Comparison of ENCODE assay signal across 12 cellular contexts in the genomic region with DNA sequence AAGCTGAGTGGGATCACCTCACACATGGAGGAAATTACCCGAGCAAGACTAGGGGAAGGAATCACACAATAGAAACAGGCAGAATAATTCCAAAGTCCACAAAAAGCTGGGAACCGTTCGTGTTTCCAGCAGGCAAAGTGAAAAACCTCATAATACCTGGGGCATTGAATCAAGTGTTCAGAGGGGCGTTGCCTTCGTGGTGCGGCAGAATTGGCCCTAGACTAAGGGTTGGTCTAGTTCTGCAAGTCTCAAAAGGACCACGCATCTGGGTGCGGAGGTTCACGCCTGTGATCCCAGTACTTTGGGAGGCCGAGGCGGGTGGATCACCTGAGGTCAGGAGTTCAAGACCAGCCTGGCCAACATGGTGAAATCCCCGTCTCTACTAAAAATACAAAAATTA. TPM values are rescaled to one million over a fixed set of nuclear protein-coding genes. Genes with fewer than 3 reads are reported as not detected.
DNase-seq lines count a peak whose midpoint lies in the region; ATAC-seq, FAIRE-seq and TF ChIP-seq lines count a peak whose summit lies in the region.
"Not testable (repeated sequence)": the region's sequence is repeated elsewhere in the genome, so short reads cannot be mapped to it uniquely, and the experiment has no call there.
"Had no signal": no experiment of that assay in that cellular context is flagged by ENCODE, and none has a peak within 500 bp of the region (broad histone marks: within the 10 kb centered on the region; RNA-seq: fewer than 3 reads in every experiment).

No MANE protein-coding gene starts in this region.

- POLR2A ChIA-PET in HepG2 (lab: Yijun Ruan, JAX), result not testable (repeated sequence)
- POLR2A ChIA-PET in naive thymus-derived CD8-positive, alpha-beta T cell (lab: Charles Lee), result interaction anchor here (0.6 to 2.1 kb wide), 4 partner anchors 21 to 34 kb away, joined by 3 to 19 read pairs (median 4); no protein-coding TSS in a partner anchor

- not testable (repeated sequence) for H3K27me3 ChIP-seq in HepG2 (ENCODE audit: control insufficient read depth in 1 of 2, insufficient read depth in 2 of 2, low read length in 2 of 2); small intestine (ENCODE audit: control insufficient read depth in 2 of 2, insufficient read depth in 2 of 2, low read length in 2 of 2)

- not testable (repeated sequence) for H3K36me3 ChIP-seq in HepG2 (replicated peaks in 1 of 2; ENCODE audit: control insufficient read depth in 1 of 2, insufficient read depth in 2 of 2, low read length in 2 of 2); small intestine (ENCODE audit: control insufficient read depth in 2 of 2, insufficient read depth in 2 of 2, low read length in 2 of 2)

- not testable (repeated sequence) for ATAC-seq in T-helper 17 cell; naive thymus-derived CD8-positive, alpha-beta T cell
- ATAC-seq in esophagus mucosa (peak; percentile 49), HepG2 (peak; percentile 16; the same call in 2 of the 3 replicates)

- BruUV-seq in HepG2 (replicated peaks; lab: Mats Ljungman, UMichigan), result not testable (repeated sequence)

- H3K27ac ChIP-seq in HepG2 (ENCODE audit: extremely low read length, insufficient read depth, low read length), result not testable (repeated sequence)
- H3K27ac ChIP-seq in small intestine (ENCODE audit: low read depth in 1 of 2, low read length in 1 of 2), result peak overlapping the region in 1 of 2 donors; percentile 11

- H3K9me3 Mint-ChIP-seq in naive thymus-derived CD8-positive, alpha-beta T cell, result not testable (repeated sequence)

- H3K27me3 Mint-ChIP-seq in T-helper 17 cell; naive thymus-derived CD8-positive, alpha-beta T cell: not testable (repeated sequence)

- in situ Hi-C loops in HepG2 (cut with HindIII; ENCODE audit: extremely low pct_ligation_motif_present, low pct_unique_long_range_greater_than_20kb), result not testable (repeated sequence)

- not testable (repeated sequence) for H3K9ac ChIP-seq in HepG2 (ENCODE audit: insufficient read depth, low read depth, low read length)

- H3K79me2 ChIP-seq in HepG2 (ENCODE audit: insufficient read depth, low read length), result not testable (repeated sequence)

- TF ChIP-seq RAD21 in HepG2 (CRISPR knock-in tag; IDR thresholded peaks at IDR 0.05), result not testable (repeated sequence)

- DNase-seq in GM12864 (ENCODE audit: low read depth); T-helper 17 cell; HepG2 (ENCODE audit: low spot score); naive thymus-derived CD8-positive, alpha-beta T cell: not testable (repeated sequence)
- DNase-seq in small intestine, result peak; percentile 84

- not testable (repeated sequence) for TF ChIP-seq POLR2A in HepG2 (IDR thresholded peaks at IDR 0.05; ENCODE audit: insufficient read depth in 1 of 2, low read depth in 2 of 2, low read length in 2 of 2)

- H3K4me1 Mint-ChIP-seq in T-helper 17 cell, result peaks cover 16% of the 10 kb centered on the region
- H3K4me1 Mint-ChIP-seq in naive thymus-derived CD8-positive, alpha-beta T cell, result peaks cover 2 to 24% (median 17%) of the 10 kb centered on the region in 4 donors

- H3K36me3 Mint-ChIP-seq in T-helper 17 cell (ENCODE audit: low read depth), result not testable (repeated sequence)
- H3K36me3 Mint-ChIP-seq in naive thymus-derived CD8-positive, alpha-beta T cell, result peaks cover 0 to 33% (median 0%) of the 10 kb centered on the region in 3 donors

- peaks cover 11% of the 10 kb centered on the region for H3K4me1 ChIP-seq in HepG2 (ENCODE audit: insufficient read depth, low read length)
- H3K4me1 ChIP-seq in small intestine (ENCODE audit: control insufficient read depth in 2 of 2, insufficient read depth in 1 of 2, low read depth in 1 of 2, low read length in 1 of 2), result not testable (repeated sequence)

- H3K4me3 Mint-ChIP-seq in T-helper 17 cell; naive thymus-derived CD8-positive, alpha-beta T cell: not testable (repeated sequence)

- WGBS in HepG2 (ENCODE audit: low lambda C conversion rate), result 40% methylated on average over 12 of the region's 12 CpGs
- 17 to 62% (median 35%) methylated on average over 12 of the region's 12 CpGs for WGBS in small intestine, 3 donors

- CTCF ChIA-PET in HepG2 (lab: Yijun Ruan, JAX; ENCODE audit: low intra/inter-chr PET ratio, low total read pairs), result interaction anchor here (0.9 to 1.4 kb wide), 2 partner anchors 127 to 660 kb away, joined by 3 read pairs; no protein-coding TSS in a partner anchor

- H2AFZ ChIP-seq in HepG2 (ENCODE audit: low read length), result not testable (repeated sequence)

- intact Hi-C loops in HepG2 (cut with micrococcal nuclease; ENCODE audit: unreplicated experiment), result not testable (repeated sequence)

- peak overlapping the region; percentile 91 for H3K27ac Mint-ChIP-seq in T-helper 17 cell
- peak overlapping the region in 6 of 10 donors; percentile 13 to 80 (median 59) for H3K27ac Mint-ChIP-seq in naive thymus-derived CD8-positive, alpha-beta T cell

- not testable (repeated sequence) for H4K20me1 ChIP-seq in HepG2 (ENCODE audit: insufficient read depth, low read length)

- not testable (repeated sequence) for FAIRE-seq in HepG2 (lab: Jason Lieb, UNC); small intestine (lab: Jason Lieb, UNC)

- peak overlapping the region; percentile 51 for H3K4me2 ChIP-seq in HepG2 (ENCODE audit: low read depth, low read length)

- H3K4me3 ChIP-seq in GM12864 (ENCODE audit: low read depth, low read length); HepG2 (replicated peaks in 1 of 3; ENCODE audit: insufficient read depth in 1 of 3, low read depth in 2 of 3, low read length in 3 of 3); small intestine (ENCODE audit: low read depth in 1 of 2, low read length in 2 of 2): not testable (repeated sequence)

- H3K9me3 ChIP-seq in T-helper 17 cell (ENCODE audit: control insufficient read depth, low read length, poor library complexity, severe bottlenecking); HepG2 (ENCODE audit: low read length); small intestine (ENCODE audit: control insufficient read depth, low read depth): not testable (repeated sequence)

- TF ChIP-seq EP300 in HepG2 (IDR thresholded peaks at IDR 0.05; ENCODE audit: low read depth in 2 of 2, low read length in 2 of 2); HepG2 (CRISPR knock-in tag; IDR thresholded peaks at IDR 0.05; ENCODE audit: borderline replicate concordance): not testable (repeated sequence)

- TF ChIP-seq CTCF in GM12864 (IDR thresholded peaks at IDR 0.05; ENCODE audit: low read depth, low read length, missing control alignments), result peak; percentile 1
- TF ChIP-seq CTCF in HepG2 (CRISPR knock-in tag; IDR thresholded peaks at IDR 0.05), result not testable (repeated sequence)

RNA-seq across cellular contexts. Expression of a gene that starts 23.4 kb away (rescaled TPM):
- total RNA-seq in T-helper 17 cell (1 to 10 TPM; 2.8 to 3.6 TPM), esophagus mucosa (not detected), HepG2 (2016; rRNA removed; fragmentation: Illumina TruSeq; extraction: Trizol) (not detected in 2 replicates)
- total RNA-seq in HepG2 (2016; cell fraction: cytosol; rRNA removed; fragmentation: Illumina TruSeq; extraction: Trizol; ENCODE audit: low read depth), result not detected in 2 replicates
- total RNA-seq in HepG2 (2016; cell fraction: insoluble cytoplasmic fraction; rRNA removed; fragmentation: Illumina TruSeq; extraction: Trizol), result not detected in 2 replicates
- total RNA-seq in HepG2 (2016; cell fraction: membrane; rRNA removed; fragmentation: Illumina TruSeq; extraction: Trizol), result not detected in 2 replicates
- not detected in 2 replicates for total RNA-seq in HepG2 (2016; cell fraction: nucleus; rRNA removed; fragmentation: Illumina TruSeq; extraction: Trizol)
- polyA plus RNA-seq in HepG2 (2011; rRNA removed) (not detected in 2 replicates), small intestine (1 to 10 TPM in 2 of 3 donors, not detected in 1; 1.3 to 1.9 TPM)
- polyA plus RNA-seq in HepG2 (2011; cell fraction: cytosol; rRNA removed), result not detected in 2 replicates
- not detected in 2 replicates for polyA plus RNA-seq in HepG2 (2011; cell fraction: nucleus; rRNA removed)
- polyA plus RNA-seq in HepG2 (2012), result not detected in 2 replicates
- polyA plus RNA-seq in HepG2 (2016; cell fraction: cytosol; fragmentation: Illumina TruSeq; extraction: Trizol; ENCODE audit: low read depth), result not detected in 2 replicates
- polyA plus RNA-seq in HepG2 (2016; cell fraction: insoluble cytoplasmic fraction; fragmentation: Illumina TruSeq; extraction: Trizol; ENCODE audit: low read depth), result not detected in 2 replicates
- not detected in 2 replicates for polyA plus RNA-seq in HepG2 (2016; cell fraction: membrane; fragmentation: Illumina TruSeq; extraction: Trizol; ENCODE audit: low read depth)
- polyA plus RNA-seq in HepG2 (2016; cell fraction: nucleus; fragmentation: Illumina TruSeq; extraction: Trizol; ENCODE audit: insufficient read depth, low read depth), result not detected in 2 replicates
- not detected in 2 replicates for polyA minus RNA-seq in HepG2 (2011; rRNA and poly(A)+ RNA removed; ENCODE audit: low replicate concordance)
- polyA minus RNA-seq in HepG2 (2011; cell fraction: cytosol; rRNA and poly(A)+ RNA removed), result not detected in 2 replicates
- not detected in 2 replicates for polyA minus RNA-seq in HepG2 (2011; cell fraction: nucleus; rRNA and poly(A)+ RNA removed)
- 10 to 100 TPM; 12.1 to 13.7 TPM for total RNA-seq in naive thymus-derived CD8-positive, alpha-beta T cell
- polyA plus RNA-seq in naive thymus-derived CD8-positive, alpha-beta T cell, result 1 to 10 TPM in 2 of 3 donors, under 1 TPM in 1; 0.54 to 1.8 (median 1.7) TPM
- total RNA-seq: A172, Caco-2, GM23248, HFFc6, HT1080, IMR-90 had no signal
- polyA plus RNA-seq: GM23248, IMR-90 had no signal

RNA-seq across cellular contexts. Expression of a gene that starts 41.4 kb away (rescaled TPM):
- 10 to 100 TPM; 84.4 to 84.6 TPM for total RNA-seq in T-helper 17 cell
- total RNA-seq in esophagus mucosa, result 66.9 TPM
- total RNA-seq in HepG2 (2016; rRNA removed; fragmentation: Illumina TruSeq; extraction: Trizol), result 66.7 and 74.3 TPM in 2 replicates
- 42.1 and 45.3 TPM in 2 replicates for total RNA-seq in HepG2 (2016; cell fraction: cytosol; rRNA removed; fragmentation: Illumina TruSeq; extraction: Trizol; ENCODE audit: low read depth)
- 64.1 and 73.6 TPM in 2 replicates for total RNA-seq in HepG2 (2016; cell fraction: insoluble cytoplasmic fraction; rRNA removed; fragmentation: Illumina TruSeq; extraction: Trizol)
- total RNA-seq in HepG2 (2016; cell fraction: membrane; rRNA removed; fragmentation: Illumina TruSeq; extraction: Trizol), result 56.0 and 59.1 TPM in 2 replicates
- 31.5 and 34.1 TPM in 2 replicates for total RNA-seq in HepG2 (2016; cell fraction: nucleus; rRNA removed; fragmentation: Illumina TruSeq; extraction: Trizol)
- polyA plus RNA-seq in HepG2 (2011; rRNA removed), result 17.4 and 19.1 TPM in 2 replicates
- polyA plus RNA-seq in HepG2 (2011; cell fraction: cytosol; rRNA removed), result 9.8 and 15.1 TPM in 2 replicates
- polyA plus RNA-seq in HepG2 (2011; cell fraction: nucleus; rRNA removed), result 8.6 and 10.9 TPM in 2 replicates
- 25.2 and 26.6 TPM in 2 replicates for polyA plus RNA-seq in HepG2 (2012)
- polyA plus RNA-seq in HepG2 (2016; cell fraction: cytosol; fragmentation: Illumina TruSeq; extraction: Trizol; ENCODE audit: low read depth), result 25.2 and 27.9 TPM in 2 replicates
- polyA plus RNA-seq in HepG2 (2016; cell fraction: insoluble cytoplasmic fraction; fragmentation: Illumina TruSeq; extraction: Trizol; ENCODE audit: low read depth), result 74.2 and 75.3 TPM in 2 replicates
- 35.9 and 47.0 TPM in 2 replicates for polyA plus RNA-seq in HepG2 (2016; cell fraction: membrane; fragmentation: Illumina TruSeq; extraction: Trizol; ENCODE audit: low read depth)
- polyA plus RNA-seq in HepG2 (2016; cell fraction: nucleus; fragmentation: Illumina TruSeq; extraction: Trizol; ENCODE audit: insufficient read depth, low read depth), result 49.0 and 53.4 TPM in 2 replicates
- polyA minus RNA-seq in HepG2 (2011; rRNA and poly(A)+ RNA removed; ENCODE audit: low replicate concordance), result 7.3 and 29.4 TPM in 2 replicates
- polyA minus RNA-seq in HepG2 (2011; cell fraction: cytosol; rRNA and poly(A)+ RNA removed), result 10.6 and 13.7 TPM in 2 replicates
- polyA minus RNA-seq in HepG2 (2011; cell fraction: nucleus; rRNA and poly(A)+ RNA removed), result 22.0 and 28.0 TPM in 2 replicates
- 10 to 100 TPM; 66.3 to 72.5 TPM for total RNA-seq in naive thymus-derived CD8-positive, alpha-beta T cell
- 10 to 100 TPM; 32.0 to 56.1 (median 33.0) TPM for polyA plus RNA-seq in naive thymus-derived CD8-positive, alpha-beta T cell
- polyA plus RNA-seq in small intestine, result 10 to 100 TPM; 46.5 to 82.7 (median 56.6) TPM
